ENCODE assay signal across 1 cellular context in genomic region chr17:77320501-77321256, GRCh38.
TF ChIP-seq lines count a peak whose summit lies in the region.

No MANE protein-coding gene starts in this region.

TF ChIP-seq in GM23338, 12 proteins besides CTCF, POLR2A, EP300 and RAD21 (continued from another document):
- TF ChIP-seq REST (IDR thresholded peaks at IDR 0.05; ENCODE audit: unreplicated experiment) (no peak), EZH2 (IDR thresholded peaks at IDR 0.05; ENCODE audit: low read depth, unreplicated experiment) (no peak), STAT1 (IDR thresholded peaks at IDR 0.05; ENCODE audit: unreplicated experiment) (no peak), NANOG (IDR thresholded peaks at IDR 0.05; ENCODE audit: borderline replicate concordance) (no peak), POLR2AphosphoS5 (IDR thresholded peaks at IDR 0.05; ENCODE audit: low read depth) (no peak), ETS1 (IDR thresholded peaks at IDR 0.05) (no peak), ZNF114 (CRISPR knock-in tag; IDR thresholded peaks at IDR 0.05) (no peak), ZNF331 (CRISPR knock-in tag; IDR thresholded peaks at IDR 0.05; ENCODE audit: low read depth) (no peak)
